In the genomic region with DNA sequence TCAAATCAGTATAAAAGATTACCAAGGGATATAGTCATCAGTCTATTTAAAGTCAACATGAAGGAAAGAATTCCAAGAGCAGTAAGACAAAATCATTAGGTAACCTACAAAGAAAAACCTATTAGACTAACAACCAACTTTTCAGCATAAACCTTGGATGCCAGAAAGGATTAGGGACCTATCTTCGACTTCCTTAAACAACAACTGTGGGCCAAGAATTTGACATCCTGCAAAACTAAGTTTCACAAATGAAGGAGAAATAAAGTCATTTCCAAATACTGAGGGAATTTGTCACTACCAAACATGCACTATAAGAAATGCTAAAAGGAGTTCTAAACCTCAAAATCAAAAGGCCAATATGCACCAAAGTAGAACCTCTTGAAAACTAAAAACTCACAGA, we compare ENCODE assay signal across 35 cellular contexts.
"Had no signal": no experiment of that assay in that cellular context is flagged by ENCODE, and none has a peak within 500 bp of the region (broad histone marks: within the 10 kb centered on the region; RNA-seq: fewer than 3 reads in every experiment).

No MANE protein-coding gene starts in this region.

- H3K36me3 ChIP-seq: ascending aorta, breast epithelium, cardiac muscle cell, WERI-Rb-1 had no signal

- H3K27ac Mint-ChIP-seq: activated CD4-positive, alpha-beta memory T cell treated with anti-CD3 and anti-CD28 coated beads, Interleukin-2, amount 10 ng/mL, durations not matched to agents 7 days and 5 days; activated CD4-positive, alpha-beta T cell treated with anti-CD3 and anti-CD28 coated beads for 36 hours; activated CD4-positive, alpha-beta T cell treated with anti-CD3 and anti-CD28 coated beads, Interleukin-2, amount 10 ng/mL, durations not matched to agents 24 days and 14 days; activated naive CD4-positive, alpha-beta T cell treated with anti-CD3 and anti-CD28 coated beads, Interleukin-2, amount 10 ng/mL, durations not matched to agents 7 days and 5 days; activated naive CD4-positive, alpha-beta T cell treated with anti-CD3 and anti-CD28 coated beads, Interleukin-2, amount 50 U/mL, for 72 hours; activated naive CD8-positive, alpha-beta T cell treated with anti-CD3 and anti-CD28 coated beads, Interleukin-2, amount 10 ng/mL, durations not matched to agents 7 days and 5 days; activated T-cell treated with anti-CD3 and anti-CD28 coated beads, Interleukin-2, amount 50 U/mL, for 24 hours; activated T-cell treated with anti-CD3 and anti-CD28 coated beads, Interleukin-2, amount 50 U/mL, for 72 hours; brain; dendritic cell treated with granulocyte-macrophage colony-stimulating factor and Interleukin-4, amounts not matched to agents 40 ng/mL and 50 ng/mL, for 4 days; endodermal cell; T-helper 17 cell; T-helper 2 cell treated with Interferon-gamma antibody and Interleukin-4, amounts not matched to agents 5 μg/mL and 100 μg/mL, for 36 hours had no signal

- H3K27ac ChIP-seq: ascending aorta, breast epithelium, cardiac muscle cell, coronary artery, dorsolateral prefrontal cortex, WERI-Rb-1 had no signal

- H3K36me3 Mint-ChIP-seq: activated naive CD4-positive, alpha-beta T cell treated with anti-CD3 and anti-CD28 coated beads, Interleukin-2, amount 10 ng/mL, durations not matched to agents 7 days and 5 days; activated naive CD4-positive, alpha-beta T cell treated with anti-CD3 and anti-CD28 coated beads, Interleukin-2, amount 50 U/mL, for 72 hours; activated naive CD8-positive, alpha-beta T cell treated with anti-CD3 and anti-CD28 coated beads, Interleukin-2, amount 10 ng/mL, durations not matched to agents 7 days and 5 days; brain had no signal

- FAIRE-seq: frontal cortex had no signal

- H3K27me3 ChIP-seq: ascending aorta, breast epithelium, dorsolateral prefrontal cortex had no signal

- H3K4me3 Mint-ChIP-seq: activated CD4-positive, alpha-beta memory T cell treated with anti-CD3 and anti-CD28 coated beads, Interleukin-2, amount 10 ng/mL, durations not matched to agents 7 days and 5 days; activated CD4-positive, alpha-beta T cell treated with anti-CD3 and anti-CD28 coated beads for 36 hours; activated CD4-positive, alpha-beta T cell treated with anti-CD3 and anti-CD28 coated beads, Interleukin-2, amount 10 ng/mL, durations not matched to agents 24 days and 14 days; activated naive CD4-positive, alpha-beta T cell treated with anti-CD3 and anti-CD28 coated beads, Interleukin-2, amount 10 ng/mL, durations not matched to agents 7 days and 5 days; activated naive CD8-positive, alpha-beta T cell treated with anti-CD3 and anti-CD28 coated beads, Interleukin-2, amount 10 ng/mL, durations not matched to agents 7 days and 5 days; activated T-cell treated with anti-CD3 and anti-CD28 coated beads, Interleukin-2, amount 50 U/mL, for 24 hours; activated T-cell treated with anti-CD3 and anti-CD28 coated beads, Interleukin-2, amount 50 U/mL, for 72 hours; brain; dendritic cell treated with granulocyte-macrophage colony-stimulating factor and Interleukin-4, amounts not matched to agents 40 ng/mL and 50 ng/mL, for 4 days; endodermal cell; T-helper 17 cell; T-helper 2 cell treated with Interferon-gamma antibody and Interleukin-4, amounts not matched to agents 5 μg/mL and 100 μg/mL, for 36 hours had no signal

- DNase-seq: activated CD4-positive, alpha-beta memory T cell treated with anti-CD3 and anti-CD28 coated beads, Interleukin-2, amount 10 ng/mL, durations not matched to agents 7 days and 5 days; activated CD4-positive, alpha-beta T cell treated with anti-CD3 and anti-CD28 coated beads for 36 hours; activated CD4-positive, alpha-beta T cell treated with anti-CD3 and anti-CD28 coated beads, Interleukin-2, amount 10 ng/mL, durations not matched to agents 24 days and 14 days; activated CD4-positive, alpha-beta T cell treated with anti-CD3 and anti-CD28 coated beads, Interleukin-2, amount 50 U/mL, for 4 hours; activated CD4-positive, CD25-positive, alpha-beta regulatory T cell; activated CD4-positive, CD25-positive, alpha-beta regulatory T cell treated with anti-CD3 and anti-CD28 coated beads, Interleukin-2, amount 50 U/mL, for 72 hours; activated CD8-positive, alpha-beta memory T cell treated with anti-CD3 and anti-CD28 coated beads, Interleukin-2, amount 50 U/mL, for 48 hours; activated gamma-delta T cell; activated naive CD4-positive, alpha-beta T cell; activated naive CD4-positive, alpha-beta T cell treated with anti-CD3 and anti-CD28 coated beads, Interleukin-2, amount 10 ng/mL, durations not matched to agents 7 days and 5 days; activated naive CD8-positive, alpha-beta T cell treated with anti-CD3 and anti-CD28 coated beads, Interleukin-2, amount 10 ng/mL, durations not matched to agents 7 days and 5 days; activated T-cell treated with anti-CD3 and anti-CD28 coated beads for 4 hours; activated T-cell treated with anti-CD3 and anti-CD28 coated beads, Interleukin-2, amount 50 U/mL, for 24 hours; activated T-cell treated with anti-CD3 and anti-CD28 coated beads, Interleukin-2, amount 50 U/mL, for 72 hours; central memory CD4-positive, alpha-beta T cell; cerebellar nuclear complex; dorsolateral prefrontal cortex; effector memory CD4-positive, alpha-beta T cell; endodermal cell; foreskin fibroblast; head of caudate nucleus; T-helper 1 cell; T-helper 17 cell; T1000; WERI-Rb-1 had no signal

- H3K9me3 ChIP-seq: ascending aorta, breast epithelium had no signal

- H3K4me1 ChIP-seq: ascending aorta, breast epithelium had no signal

- ATAC-seq: activated CD4-positive, alpha-beta T cell treated with anti-CD3 and anti-CD28 coated beads for 36 hours; activated naive CD4-positive, alpha-beta T cell treated with anti-CD3 and anti-CD28 coated beads, Interleukin-2, amount 50 U/mL, for 72 hours; activated T-cell treated with anti-CD3 and anti-CD28 coated beads, Interleukin-2, amount 50 U/mL, for 72 hours; esophagus mucosa; T-helper 17 cell had no signal

- H3K27me3 Mint-ChIP-seq: activated CD4-positive, alpha-beta memory T cell treated with anti-CD3 and anti-CD28 coated beads, Interleukin-2, amount 10 ng/mL, durations not matched to agents 7 days and 5 days; activated CD4-positive, alpha-beta T cell treated with anti-CD3 and anti-CD28 coated beads, Interleukin-2, amount 10 ng/mL, durations not matched to agents 24 days and 14 days; activated naive CD4-positive, alpha-beta T cell treated with anti-CD3 and anti-CD28 coated beads, Interleukin-2, amount 10 ng/mL, durations not matched to agents 7 days and 5 days; activated T-cell treated with anti-CD3 and anti-CD28 coated beads, Interleukin-2, amount 50 U/mL, for 24 hours; brain; dendritic cell treated with granulocyte-macrophage colony-stimulating factor and Interleukin-4, amounts not matched to agents 40 ng/mL and 50 ng/mL, for 4 days; T-helper 17 cell had no signal

- H3K4me1 Mint-ChIP-seq: activated CD4-positive, alpha-beta memory T cell treated with anti-CD3 and anti-CD28 coated beads, Interleukin-2, amount 10 ng/mL, durations not matched to agents 7 days and 5 days; activated CD4-positive, alpha-beta T cell treated with anti-CD3 and anti-CD28 coated beads for 36 hours; activated CD4-positive, alpha-beta T cell treated with anti-CD3 and anti-CD28 coated beads, Interleukin-2, amount 10 ng/mL, durations not matched to agents 24 days and 14 days; activated naive CD4-positive, alpha-beta T cell treated with anti-CD3 and anti-CD28 coated beads, Interleukin-2, amount 10 ng/mL, durations not matched to agents 7 days and 5 days; activated naive CD8-positive, alpha-beta T cell treated with anti-CD3 and anti-CD28 coated beads, Interleukin-2, amount 10 ng/mL, durations not matched to agents 7 days and 5 days; brain; T-helper 17 cell had no signal

- H3K9me3 Mint-ChIP-seq: activated CD4-positive, alpha-beta T cell treated with anti-CD3 and anti-CD28 coated beads, Interleukin-2, amount 10 ng/mL, durations not matched to agents 24 days and 14 days; activated naive CD4-positive, alpha-beta T cell treated with anti-CD3 and anti-CD28 coated beads, Interleukin-2, amount 10 ng/mL, durations not matched to agents 7 days and 5 days; activated naive CD4-positive, alpha-beta T cell treated with anti-CD3 and anti-CD28 coated beads, Interleukin-2, amount 50 U/mL, for 72 hours; activated naive CD8-positive, alpha-beta T cell treated with anti-CD3 and anti-CD28 coated beads, Interleukin-2, amount 10 ng/mL, durations not matched to agents 7 days and 5 days; T-helper 2 cell treated with Interferon-gamma antibody and Interleukin-4, amounts not matched to agents 5 μg/mL and 100 μg/mL, for 36 hours had no signal

- H3K4me3 ChIP-seq: ascending aorta, breast epithelium, cardiac muscle cell, coronary artery, dorsolateral prefrontal cortex had no signal
